ENCODE assay signal across 12 cellular contexts in genomic region chr14:60642270-60642789, GRCh38. TPM values are rescaled to one million over a fixed set of nuclear protein-coding genes. Genes with fewer than 3 reads are reported as not detected.
A peak's percentile ranks its signal among the peaks of the same experiment; 100 is the strongest.
DNase-seq lines count a peak whose midpoint lies in the region; ATAC-seq and TF ChIP-seq lines count a peak whose summit lies in the region.
"Had no signal": no experiment of that assay in that cellular context is flagged by ENCODE, and none has a peak within 500 bp of the region (broad histone marks: within the 10 kb centered on the region; RNA-seq: fewer than 3 reads in every experiment).

No MANE protein-coding gene starts in this region.

- no peak for ATAC-seq in left ventricle myocardium superior
- peak; percentile 39 for ATAC-seq in esophagus mucosa
- ATAC-seq: T-helper 17 cell had no signal

- no peaks in the 10 kb centered on the region for H3K9me3 ChIP-seq in cardiac muscle cell (ENCODE audit: low read depth)
- H3K9me3 ChIP-seq: thoracic aorta had no signal

- DNase-seq in cardiac muscle cell (ENCODE audit: low read depth in 1 of 2, low spot score in 1 of 2) (no peak), left ventricle myocardium superior (no peak), type B pancreatic cell (ENCODE audit: extremely low spot score, unreplicated experiment) (no peak), posterior vena cava (ENCODE audit: low spot score) (no peak), NCI-H2081 treated with DMSO at 0.1 percent for 48 hours (lab: John Stamatoyannopoulos, UW) (no peak), foreskin melanocyte (no peak)
- DNase-seq: anterior cingulate cortex, NCI-H2107, T-helper 17 cell had no signal

- intact Hi-C loops in left ventricle myocardium superior (cut with micrococcal nuclease) = no loop called here
- intact Hi-C loops in posterior vena cava (cut with DNase I) = no loop called here

- H3K9me3 Mint-ChIP-seq in nephron (no peaks in the 10 kb centered on the region), type B pancreatic cell (no peaks in the 10 kb centered on the region)

- no peaks in the 10 kb centered on the region for H3K36me3 ChIP-seq in cardiac muscle cell
- H3K36me3 ChIP-seq: thoracic aorta had no signal

- H3K4me3 Mint-ChIP-seq in nephron (peak overlapping the region; percentile 56 to 92 (median 72)), type B pancreatic cell (peak overlapping the region; percentile 69)

- peaks cover 35% of the 10 kb centered on the region for H3K36me3 Mint-ChIP-seq in nephron (ENCODE audit: low read depth)
- H3K36me3 Mint-ChIP-seq in type B pancreatic cell = peaks cover 13% of the 10 kb centered on the region

- H3K27ac Mint-ChIP-seq in nephron (peak overlapping the region; percentile 32 to 89 (median 47)), type B pancreatic cell (no peak overlapping the region)
- H3K27ac Mint-ChIP-seq: T-helper 17 cell had no signal

- H3K27me3 Mint-ChIP-seq in nephron (ENCODE audit: low read depth) = peaks cover 89% of the 10 kb centered on the region
- H3K27me3 Mint-ChIP-seq in type B pancreatic cell = peaks cover 94% of the 10 kb centered on the region

- H3K4me1 Mint-ChIP-seq in nephron (peaks cover 71% of the 10 kb centered on the region), type B pancreatic cell (ENCODE audit: unreplicated experiment) (peaks cover 33% of the 10 kb centered on the region)

- H3K27ac ChIP-seq in cardiac muscle cell = no peak overlapping the region

- peak overlapping the region; percentile 13 for H3K4me3 ChIP-seq in cardiac muscle cell
- H3K4me3 ChIP-seq: thoracic aorta had no signal

- TF ChIP-seq CTCF in cardiac muscle cell (IDR thresholded peaks at IDR 0.05; ENCODE audit: low read depth, low read length) (no peak), nephron (IDR thresholded peaks at IDR 0.05; ENCODE audit: unreplicated experiment in 3 of 3) (no peak), type B pancreatic cell (conservative IDR thresholded peaks at IDR 0.05) (no peak)

- peaks cover 3% of the 10 kb centered on the region for H3K4me1 ChIP-seq in cardiac muscle cell (ENCODE audit: low read depth)

- H3K27me3 ChIP-seq in cardiac muscle cell = peaks cover 100% of the 10 kb centered on the region

RNA-seq across cellular contexts. Expression of gene SIX1, which starts 6.9 kb away (rescaled TPM):
- total RNA-seq in cardiac muscle cell (0.12 and 1.8 TPM in 2 replicates), left ventricle myocardium superior (not detected), esophagus mucosa (0.12 TPM), type B pancreatic cell (ENCODE audit: low replicate concordance) (1.00 and 32.6 TPM in 2 replicates), posterior vena cava (1 to 10 TPM; 4.3 TPM)
- polyA plus RNA-seq in cardiac muscle cell = 0.06 and 0.46 TPM in 2 replicates
- total RNA-seq: T-helper 17 cell had no signal
